7 cellular contexts compared by ENCODE assay signal in genomic region chr2:231462729-231463465, GRCh38. TPM values are rescaled to one million over a fixed set of nuclear protein-coding genes. Genes with fewer than 3 reads are reported as not detected.
DNase-seq lines count a peak whose midpoint lies in the region; ATAC-seq and TF ChIP-seq lines count a peak whose summit lies in the region.

No MANE protein-coding gene starts in this region.

- intact Hi-C loops in activated B cell treated with CpG ODN at 0.5 μM for 24 hours (cut with micrococcal nuclease): loop anchor here (5.0 kb wide), 1 partner anchor 406 kb away; the partner anchor contains the start of gene PSMD1

- H3K36me3 ChIP-seq in HAP-1 (replicated peaks) (peaks cover 63% of the 10 kb centered on the region), hepatocyte (replicated peaks; ENCODE audit: insufficient read depth, low read depth) (peaks cover 3% of the 10 kb centered on the region), smooth muscle cell (ENCODE audit: low read depth) (peaks cover 31% of the 10 kb centered on the region)

- POLR2A ChIA-PET in activated B cell treated with CpG ODN at 0.5 μM for 24 hours (lab: Charles Lee): interaction anchor here (1.0 to 5.9 kb wide), 17 partner anchors 9 to 406 kb away, joined by 3 to 96 read pairs (median 7); partner anchors contain the start of genes ARMC9, PSMD1 and PTMA

- peaks cover 41% of the 10 kb centered on the region for H3K4me1 Mint-ChIP-seq in activated B cell treated with CpG ODN at 0.5 μM for 24 hours

- H3K27me3 ChIP-seq in HAP-1 (ENCODE audit: low read depth): no peaks in the 10 kb centered on the region
- H3K27me3 ChIP-seq in hepatocyte: no peaks in the 10 kb centered on the region
- H3K27me3 ChIP-seq in smooth muscle cell (ENCODE audit: low read depth): no peaks in the 10 kb centered on the region

- H4K20me1 ChIP-seq in hepatocyte (ENCODE audit: insufficient read depth, poor library complexity, severe bottlenecking) (peaks cover 60% of the 10 kb centered on the region), smooth muscle cell (ENCODE audit: low read depth) (peaks cover 63% of the 10 kb centered on the region)

- peaks cover 22% of the 10 kb centered on the region for H3F3A ChIP-seq in smooth muscle cell (ENCODE audit: low read depth)

- H3K27ac ChIP-seq in hepatocyte: peak overlapping the region; percentile 99
- H3K27ac ChIP-seq in smooth muscle cell (ENCODE audit: low read depth): peak overlapping the region; percentile 98

- WGBS in hepatocyte (ENCODE audit: low lambda C conversion rate, missing lambda C conversion rate): 11% methylated on average over 4 of the region's 4 CpGs
- WGBS in smooth muscle cell (ENCODE audit: low lambda C conversion rate): 15% methylated on average over 4 of the region's 4 CpGs

- no peaks in the 10 kb centered on the region for H3K9me2 ChIP-seq in hepatocyte (replicated peaks; ENCODE audit: insufficient read depth)

- H3K27ac Mint-ChIP-seq in activated B cell treated with CpG ODN at 0.5 μM for 24 hours: peak overlapping the region; percentile 100

- H3K79me2 ChIP-seq in hepatocyte (peaks cover 65% of the 10 kb centered on the region), smooth muscle cell (ENCODE audit: low read depth) (peaks cover 43% of the 10 kb centered on the region)

- no peaks in the 10 kb centered on the region for H3K9me3 Mint-ChIP-seq in activated B cell treated with CpG ODN at 0.5 μM for 24 hours

- ATAC-seq in activated B cell treated with CpG ODN at 0.5 μM for 24 hours (ENCODE audit: low read depth): no peak
- ATAC-seq in HG03159 (IDR thresholded peaks at IDR 0.05; ENCODE audit: unreplicated experiment): no peak

- H2AFZ ChIP-seq in hepatocyte: no peak overlapping the region
- no peak overlapping the region for H2AFZ ChIP-seq in smooth muscle cell (ENCODE audit: low read depth)

- H3K9ac ChIP-seq in smooth muscle cell (ENCODE audit: low read depth): peak overlapping the region; percentile 99

- H3K4me1 ChIP-seq in HAP-1: peaks cover 13% of the 10 kb centered on the region
- peaks cover 15% of the 10 kb centered on the region for H3K4me1 ChIP-seq in hepatocyte (ENCODE audit: insufficient read depth)
- H3K4me1 ChIP-seq in smooth muscle cell (ENCODE audit: low read depth): peaks cover 21% of the 10 kb centered on the region

- in situ Hi-C loops in HAP-1 (cut with MboI; ENCODE audit: low sequenced_read_pairs): no loop called here

- peak overlapping the region; percentile 98 for H3K4me3 Mint-ChIP-seq in activated B cell treated with CpG ODN at 0.5 μM for 24 hours

- H3K4me2 ChIP-seq in hepatocyte (peak overlapping the region; percentile 88), smooth muscle cell (peak overlapping the region; percentile 87)

- H3K4me3 ChIP-seq in HAP-1 (peak overlapping the region; percentile 100), hepatocyte (peak overlapping the region; percentile 78), smooth muscle cell (peak overlapping the region; percentile 86)

- CTCF ChIA-PET in activated B cell treated with CpG ODN at 0.5 μM for 24 hours (lab: Charles Lee): interaction anchor here (1.5 to 5.3 kb wide), 3 partner anchors 11 to 20 kb away, joined by 4 to 36 read pairs (median 5); no protein-coding TSS in a partner anchor

- peaks cover 61% of the 10 kb centered on the region for H3K36me3 Mint-ChIP-seq in activated B cell treated with CpG ODN at 0.5 μM for 24 hours (ENCODE audit: low read depth)

- H3K27me3 Mint-ChIP-seq in activated B cell treated with CpG ODN at 0.5 μM for 24 hours: no peaks in the 10 kb centered on the region

- DNase-seq in HAP-1 (ENCODE audit: low spot score in 2 of 2) (no peak), activated B cell treated with CpG ODN at 0.5 μM for 24 hours (no peak), hepatocyte (ENCODE audit: low spot score) (no peak), smooth muscle cell (lab: John Stamatoyannopoulos, UW; ENCODE audit: unreplicated experiment) (no peak), AG20443 (ENCODE audit: low spot score) (no peak), SHP77 (lab: John Stamatoyannopoulos, UW) (no peak)

- TF ChIP-seq CTCF in activated B cell treated with CpG ODN at 0.5 μM for 24 hours (IDR thresholded peaks at IDR 0.05) (no peak), hepatocyte (IDR thresholded peaks at IDR 0.05; ENCODE audit: poor library complexity) (no peak), smooth muscle cell (IDR thresholded peaks at IDR 0.05; ENCODE audit: borderline replicate concordance, insufficient read depth, poor library complexity, severe bottlenecking) (no peak)

- H3K9me3 ChIP-seq in HAP-1 (no peaks in the 10 kb centered on the region), hepatocyte (ENCODE audit: low read depth) (no peaks in the 10 kb centered on the region), smooth muscle cell (replicated peaks; ENCODE audit: low read depth) (no peaks in the 10 kb centered on the region)

RNA-seq across cellular contexts. Expression of gene NCL, which starts 1.4 kb away (rescaled TPM):
- total RNA-seq in activated B cell treated with CpG ODN at 0.5 μM for 24 hours (693 and 761 TPM in 2 replicates), hepatocyte (137 and 193 TPM in 2 replicates), smooth muscle cell (106 and 108 TPM in 2 replicates)
- polyA plus RNA-seq in hepatocyte (349 and 368 TPM in 2 replicates), smooth muscle cell (219 and 296 TPM in 2 replicates)
